8 cellular contexts compared by ENCODE assay signal in genomic region chrX:1462596-1463251, GRCh38.
DNase-seq lines count a peak whose midpoint lies in the region; ATAC-seq and FAIRE-seq lines count a peak whose summit lies in the region.

No MANE protein-coding gene starts in this region.

- no peak for FAIRE-seq in HTR-8/SVneo (lab: Jason Lieb, UNC)

- DNase-seq in HTR-8/SVneo (ENCODE audit: insufficient read length, low spot score) (peak; percentile 33), fibroblast of the conjunctiva (ENCODE audit: low read depth) (peak; percentile 28), cerebellar nuclear complex (lab: John Stamatoyannopoulos, UW) (no peak)
- DNase-seq in activated CD8-positive, alpha-beta memory T cell treated with anti-CD3 and anti-CD28 coated beads, Interleukin-2, amount 50 U/mL, for 4 hours, result peak; percentile 62
- DNase-seq in stimulated activated CD4-positive, alpha-beta T cell treated with anti-CD3 and anti-CD28 coated beads, Interleukin-1b, Interleukin-23, amount 100 ng/mL, for 4 hours (ENCODE audit: low read depth in 2 of 2), result peak; percentile 45 to 58

- ATAC-seq in HG03520 (IDR thresholded peaks at IDR 0.05; ENCODE audit: unreplicated experiment), result no peak
- no peak for ATAC-seq in GM19463 (IDR thresholded peaks at IDR 0.05; ENCODE audit: unreplicated experiment)
- ATAC-seq in GM21825 (IDR thresholded peaks at IDR 0.05; ENCODE audit: unreplicated experiment), result no peak

Comparison
In these comparisons a context has a peak if more than half of its experiments do, and no peak if none do; other contexts are left out.
1. DNase-seq: peak in HTR-8/SVneo (single experiment), activated CD8-positive, alpha-beta memory T cell treated with anti-CD3 and anti-CD28 coated beads, Interleukin-2, amount 50 U/mL, for 4 hours (single experiment), fibroblast of the conjunctiva (single experiment) and stimulated activated CD4-positive, alpha-beta T cell treated with anti-CD3 and anti-CD28 coated beads, Interleukin-1b, Interleukin-23, amount 100 ng/mL, for 4 hours (2 of 2); none in cerebellar nuclear complex (0 of 2).